ENCODE assay signal across 3 cellular contexts in the genomic region with DNA sequence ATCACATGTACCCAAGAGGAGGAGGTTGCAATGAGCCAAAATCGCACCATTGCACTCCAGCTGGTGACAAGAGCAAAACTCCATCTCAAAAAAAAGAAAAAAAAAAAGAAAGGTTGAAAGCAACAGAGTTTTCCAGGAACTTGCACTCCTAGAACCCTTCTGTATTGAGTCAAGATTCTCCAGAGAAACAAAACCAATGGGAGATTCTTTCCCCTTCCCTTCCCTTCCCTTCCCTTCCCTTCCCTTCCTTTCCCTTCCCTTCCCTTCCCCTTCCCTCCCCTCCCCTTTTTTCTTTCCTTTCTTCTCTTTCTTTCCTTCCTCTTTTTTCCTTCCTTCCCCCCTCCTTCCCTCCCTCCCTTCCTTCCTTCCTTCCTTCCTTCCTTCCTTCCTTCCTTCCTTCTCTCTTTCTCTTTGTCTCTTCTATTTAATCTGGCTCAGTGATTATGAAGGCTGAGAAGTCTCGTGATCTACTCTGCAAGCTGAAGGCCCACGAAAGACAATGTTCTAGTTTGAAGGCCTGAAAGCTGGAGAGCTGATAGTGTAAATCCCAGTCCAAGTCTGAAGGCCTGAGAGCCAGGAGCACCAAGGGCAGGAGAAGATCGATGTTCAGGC.
TF ChIP-seq lines count a peak whose summit lies in the region.

No MANE protein-coding gene starts in this region.

TF ChIP-seq in SK-N-SH, 30 proteins besides CTCF, POLR2A, EP300 and RAD21:
- no peak for TF ChIP-seq RFX5 (IDR thresholded peaks at IDR 0.05; ENCODE audit: low read length)
- TF ChIP-seq REST (IDR thresholded peaks at IDR 0.05; ENCODE audit: low read depth, low read length) = no peak

TF ChIP-seq in SK-N-SH treated with all-trans-retinoic acid at 6 μM for 48 hours, 23 proteins besides CTCF, POLR2A, EP300 and RAD21:
- TF ChIP-seq ESRRG (CRISPR knock-in tag; IDR thresholded peaks at IDR 0.05) (no peak), TOX (CRISPR knock-in tag; IDR thresholded peaks at IDR 0.05; ENCODE audit: borderline replicate concordance) (no peak)
TF ChIP-seq in SK-N-SH treated with all-trans-retinoic acid at 6 μM for 48 hours: peak in this region for 0.

TF ChIP-seq in IMR-90, 13 proteins besides CTCF, POLR2A, EP300 and RAD21:
- TF ChIP-seq NFE2L2 (IDR thresholded peaks at IDR 0.05; ENCODE audit: low read depth, low read length) (no peak), USF2 (IDR thresholded peaks at IDR 0.05; ENCODE audit: low read depth, low read length) (no peak), SMC3 (IDR thresholded peaks at IDR 0.05; ENCODE audit: low read depth, low read length) (no peak), RFX5 (IDR thresholded peaks at IDR 0.05; ENCODE audit: low read depth, low read length) (no peak), RCOR1 (IDR thresholded peaks at IDR 0.05; ENCODE audit: insufficient replicate concordance, low read length) (no peak), CEBPB (IDR thresholded peaks at IDR 0.05; ENCODE audit: low read depth, low read length) (no peak), MAZ (IDR thresholded peaks at IDR 0.05; ENCODE audit: borderline replicate concordance, low read depth, low read length) (no peak)
- TF ChIP-seq, protein P1, sequence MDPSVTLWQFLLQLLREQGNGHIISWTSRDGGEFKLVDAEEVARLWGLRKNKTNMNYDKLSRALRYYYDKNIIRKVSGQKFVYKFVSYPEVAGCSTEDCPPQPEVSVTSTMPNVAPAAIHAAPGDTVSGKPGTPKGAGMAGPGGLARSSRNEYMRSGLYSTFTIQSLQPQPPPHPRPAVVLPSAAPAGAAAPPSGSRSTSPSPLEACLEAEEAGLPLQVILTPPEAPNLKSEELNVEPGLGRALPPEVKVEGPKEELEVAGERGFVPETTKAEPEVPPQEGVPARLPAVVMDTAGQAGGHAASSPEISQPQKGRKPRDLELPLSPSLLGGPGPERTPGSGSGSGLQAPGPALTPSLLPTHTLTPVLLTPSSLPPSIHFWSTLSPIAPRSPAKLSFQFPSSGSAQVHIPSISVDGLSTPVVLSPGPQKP (IDR thresholded peaks at IDR 0.05; ENCODE audit: borderline replicate concordance, low read depth, low read length) = no peak
